ENCODE assay signal across 8 cellular contexts in the genomic region with DNA sequence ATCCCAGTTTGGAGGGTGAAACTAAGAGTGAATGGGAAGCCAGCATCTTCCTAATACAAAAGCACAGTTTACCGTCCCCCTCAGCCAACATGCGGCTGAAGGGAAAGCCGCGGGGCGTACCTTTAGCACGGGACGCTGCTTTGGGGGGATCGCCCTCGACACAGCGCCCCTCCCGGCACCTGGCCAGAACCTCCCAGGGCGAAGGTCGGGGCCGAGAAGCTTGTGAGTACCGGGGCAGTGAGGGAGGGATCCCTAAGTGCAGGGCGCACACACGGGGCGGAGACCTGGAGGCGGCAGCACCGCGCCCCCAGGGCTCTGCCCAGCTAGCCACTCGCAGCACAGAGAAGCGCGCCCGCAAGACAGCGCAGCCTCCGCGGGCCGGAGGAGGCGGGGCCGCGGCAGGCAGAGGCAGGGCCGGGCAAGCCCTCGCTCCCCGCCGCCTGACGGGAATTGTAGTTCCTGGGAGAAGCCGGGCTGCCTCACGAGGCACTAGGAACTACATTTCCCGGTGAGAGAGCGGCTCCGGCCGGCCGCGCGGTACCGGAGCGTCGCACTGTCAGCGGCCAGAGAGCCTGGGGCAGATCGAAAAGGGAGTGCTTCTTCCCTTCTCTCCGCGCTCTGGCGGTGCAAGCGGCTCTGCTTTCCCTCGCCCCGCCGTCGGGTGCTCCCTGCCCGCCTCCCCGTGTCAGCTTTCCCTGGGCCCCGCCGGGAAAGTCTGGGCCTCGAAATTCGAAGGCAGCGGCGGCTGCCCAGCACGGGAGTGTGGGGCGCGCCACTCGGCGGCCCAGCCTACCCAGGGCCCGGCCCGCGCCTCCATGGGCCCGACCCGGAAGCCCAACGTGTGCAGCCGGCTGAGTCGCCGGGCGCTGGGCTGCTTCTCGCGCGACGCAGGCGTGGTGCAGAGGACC. TPM values are rescaled to one million over a fixed set of nuclear protein-coding genes. Genes with fewer than 3 reads are reported as not detected.
DNase-seq lines count a peak whose midpoint lies in the region; ATAC-seq and TF ChIP-seq lines count a peak whose summit lies in the region.

A gene with protein sequence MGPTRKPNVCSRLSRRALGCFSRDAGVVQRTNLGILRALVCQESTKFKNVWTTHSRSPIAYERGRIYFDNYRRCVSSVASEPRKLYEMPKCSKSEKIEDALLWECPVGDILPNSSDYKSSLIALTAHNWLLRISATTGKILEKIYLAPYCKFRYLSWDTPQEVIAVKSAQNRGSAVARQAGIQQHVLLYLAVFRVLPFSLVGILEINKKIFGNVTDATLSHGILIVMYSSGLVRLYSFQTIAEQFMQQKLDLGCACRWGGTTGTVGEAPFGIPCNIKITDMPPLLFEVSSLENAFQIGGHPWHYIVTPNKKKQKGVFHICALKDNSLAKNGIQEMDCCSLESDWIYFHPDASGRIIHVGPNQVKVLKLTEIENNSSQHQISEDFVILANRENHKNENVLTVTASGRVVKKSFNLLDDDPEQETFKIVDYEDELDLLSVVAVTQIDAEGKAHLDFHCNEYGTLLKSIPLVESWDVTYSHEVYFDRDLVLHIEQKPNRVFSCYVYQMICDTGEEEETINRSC (plus strand): TSS at position 464 of the 908 bp plus-strand sequence. CDS start 352 bp downstream, at position 816.
A gene with protein sequence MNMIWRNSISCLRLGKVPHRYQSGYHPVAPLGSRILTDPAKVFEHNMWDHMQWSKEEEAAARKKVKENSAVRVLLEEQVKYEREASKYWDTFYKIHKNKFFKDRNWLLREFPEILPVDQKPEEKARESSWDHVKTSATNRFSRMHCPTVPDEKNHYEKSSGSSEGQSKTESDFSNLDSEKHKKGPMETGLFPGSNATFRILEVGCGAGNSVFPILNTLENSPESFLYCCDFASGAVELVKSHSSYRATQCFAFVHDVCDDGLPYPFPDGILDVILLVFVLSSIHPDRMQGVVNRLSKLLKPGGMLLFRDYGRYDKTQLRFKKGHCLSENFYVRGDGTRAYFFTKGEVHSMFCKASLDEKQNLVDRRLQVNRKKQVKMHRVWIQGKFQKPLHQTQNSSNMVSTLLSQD (minus strand): TSS at position 228 of the 908 bp plus-strand sequence. CDS start 41,805 bp downstream, outside the sequence.

- DNase-seq in AG04450 (ENCODE audit: low read depth, low spot score) (peak; percentile 81), NCI-H2196 treated with DMSO at 0.1 percent for 48 hours (lab: John Stamatoyannopoulos, UW; ENCODE audit: unreplicated experiment) (peak; percentile 95), WERI-Rb-1 (peak; percentile 97), mammary epithelial cell (peak; percentile 98), iPS-NIHi11 (ENCODE audit: low spot score) (peak; percentile 96), smooth muscle cell (lab: John Stamatoyannopoulos, UW; ENCODE audit: unreplicated experiment) (peak; percentile 77)

- CTCF ChIA-PET in AG04450 (lab: Charles Lee) (interaction anchor here (0.6 to 1.9 kb wide), 6 partner anchors 11 to 461 kb away, joined by 3 to 6 read pairs (median 4); no protein-coding TSS in a partner anchor), mammary epithelial cell (lab: Charles Lee; ENCODE audit: low non-redundant PET) (interaction anchor here (0.5 to 0.7 kb wide), 4 partner anchors 23 to 504 kb away, joined by 3 to 4 read pairs (median 4); no protein-coding TSS in a partner anchor)

- H3K4me1 ChIP-seq in mammary epithelial cell (ENCODE audit: insufficient read depth, low read length) (peaks cover 28% of the 10 kb centered on the region), smooth muscle cell (ENCODE audit: low read depth) (peaks cover 30% of the 10 kb centered on the region)

- peak within 1 kb of the TSS; percentile 87 for H3K4me2 ChIP-seq in mammary epithelial cell (ENCODE audit: insufficient read depth, low read depth, low read length)
- H3K4me2 ChIP-seq in smooth muscle cell = peak within 1 kb of the TSS; percentile 92

- peak within 1 kb of the TSS; percentile 87 for H2AFZ ChIP-seq in mammary epithelial cell (ENCODE audit: low read depth, low read length)
- peak within 1 kb of the TSS; percentile 98 for H2AFZ ChIP-seq in smooth muscle cell (ENCODE audit: low read depth)

- no peaks in the 10 kb centered on the region for H3K27me3 ChIP-seq in AG04450 (ENCODE audit: control insufficient read depth, insufficient read depth, low read length)
- no peaks in the 10 kb centered on the region for H3K27me3 ChIP-seq in WERI-Rb-1 (ENCODE audit: insufficient read depth, low read depth, severe bottlenecking)
- H3K27me3 ChIP-seq in mammary epithelial cell (ENCODE audit: insufficient read depth, low read length) = no peaks in the 10 kb centered on the region
- H3K27me3 ChIP-seq in smooth muscle cell (ENCODE audit: low read depth) = no peaks in the 10 kb centered on the region

- no TSS peak for BruUV-seq in mammary epithelial cell (replicated peaks; lab: Mats Ljungman, UMichigan)

- WGBS in mammary epithelial cell (ENCODE audit: low coverage, missing lambda C conversion rate) = 1% methylated on average over 49 of the region's 87 CpGs
- WGBS in smooth muscle cell (ENCODE audit: low lambda C conversion rate) = 1% methylated on average over 85 of the region's 87 CpGs

- ATAC-seq in GM18868 (IDR thresholded peaks at IDR 0.05; ENCODE audit: unreplicated experiment) (peak; percentile 88), HG03108 (IDR thresholded peaks at IDR 0.05; ENCODE audit: unreplicated experiment) (peak; percentile 90)

- peaks cover 5% of the 10 kb centered on the region for H3F3A ChIP-seq in smooth muscle cell (ENCODE audit: low read depth)

- POLR2A ChIA-PET in AG04450 (lab: Yijun Ruan, JAX) = interaction anchor here (0.6 to 1.1 kb wide), 5 partner anchors 18 to 461 kb away, joined by 3 to 7 read pairs (median 4); no protein-coding TSS in a partner anchor

- TF ChIP-seq CTCF in AG04450 (IDR thresholded peaks at IDR 0.05; ENCODE audit: low read depth, low read length) (peak; percentile 35), WERI-Rb-1 (IDR thresholded peaks at IDR 0.05; ENCODE audit: low read depth, low read length) (peak; percentile 58), mammary epithelial cell (conservative IDR thresholded peaks at IDR 0.05 in 1 of 2, IDR thresholded peaks at IDR 0.05 in 1 of 2; ENCODE audit: extremely low read depth in 1 of 2, insufficient read depth in 1 of 2, low read depth in 1 of 2, low read length in 2 of 2) (peak in 1 of 2 donors; percentile 30), smooth muscle cell (IDR thresholded peaks at IDR 0.05; ENCODE audit: borderline replicate concordance, insufficient read depth, poor library complexity, severe bottlenecking) (peak; percentile 19)

- dilution Hi-C loops in mammary epithelial cell (cut with HindIII; ENCODE audit: low sequenced_read_pairs) = no loop called here

- H3K27ac ChIP-seq in AG04450 (ENCODE audit: low read depth, low read length) = peak within 1 kb of the TSS; percentile 93
- H3K27ac ChIP-seq in WERI-Rb-1 = peak within 1 kb of the TSS; percentile 88
- peak within 1 kb of the TSS; percentile 92 for H3K27ac ChIP-seq in mammary epithelial cell (ENCODE audit: insufficient read depth, low read depth, low read length)
- peak within 1 kb of the TSS; percentile 87 for H3K27ac ChIP-seq in smooth muscle cell (ENCODE audit: low read depth)

- intact Hi-C loops in mammary epithelial cell (cut with micrococcal nuclease) = loop anchor here (1.0 to 10.0 kb wide), 6 partner anchors 91 to 507 kb away; a partner anchor contains a TSS

- H3K9ac ChIP-seq in mammary epithelial cell (ENCODE audit: insufficient read depth, low read length) (peak within 1 kb of the TSS; percentile 98), smooth muscle cell (ENCODE audit: low read depth) (peak within 1 kb of the TSS; percentile 84)

- H3K36me3 ChIP-seq in WERI-Rb-1 (peaks cover 32% of the 10 kb centered on the region), mammary epithelial cell (ENCODE audit: insufficient read depth, low read length) (peaks cover 6% of the 10 kb centered on the region), smooth muscle cell (ENCODE audit: low read depth) (no peaks in the 10 kb centered on the region)

- in situ Hi-C loops in mammary epithelial cell (cut with MboI; ENCODE audit: low sequenced_read_pairs in 2 of 2) = no loop called here

- peaks cover 66% of the 10 kb centered on the region for H3K79me2 ChIP-seq in mammary epithelial cell (ENCODE audit: insufficient read depth, low read length)
- H3K79me2 ChIP-seq in smooth muscle cell (ENCODE audit: low read depth) = peaks cover 45% of the 10 kb centered on the region

- H4K20me1 ChIP-seq in mammary epithelial cell (ENCODE audit: insufficient read depth, low read length) (no peaks in the 10 kb centered on the region), smooth muscle cell (ENCODE audit: low read depth) (no peaks in the 10 kb centered on the region)

- H3K4me3 ChIP-seq in AG04450 (ENCODE audit: low read depth, low read length) (peak within 1 kb of the TSS; percentile 91), WERI-Rb-1 (ENCODE audit: low read depth, low read length) (peak within 1 kb of the TSS; percentile 81), mammary epithelial cell (replicated peaks in 1 of 3; ENCODE audit: insufficient read depth in 1 of 3, low read depth in 2 of 3, low read length in 3 of 3) (peak within 1 kb of the TSS; percentile 73 to 97 (median 88)), smooth muscle cell (peak within 1 kb of the TSS; percentile 72)

- H3K9me3 ChIP-seq in AG04450 (ENCODE audit: control insufficient read depth, insufficient read depth, low read length) (peaks cover 19% of the 10 kb centered on the region), WERI-Rb-1 (ENCODE audit: severe bottlenecking) (peaks cover 5% of the 10 kb centered on the region), mammary epithelial cell (replicated peaks; ENCODE audit: insufficient read depth, low read length) (peaks cover 6% of the 10 kb centered on the region), smooth muscle cell (replicated peaks; ENCODE audit: low read depth) (no peaks in the 10 kb centered on the region)

RNA-seq across cellular contexts. Expression of the first gene that starts in this region (rescaled TPM):
- polyA plus RNA-seq in AG04450 (2011; rRNA removed) (12.4 and 18.3 TPM in 2 replicates), mammary epithelial cell (7.2 TPM), smooth muscle cell (4.3 TPM in 2 replicates)
- 11.5 and 17.9 TPM in 2 replicates for polyA minus RNA-seq in AG04450 (2011; rRNA and poly(A)+ RNA removed)
- total RNA-seq in mammary epithelial cell (10 to 100 TPM; 22.8 to 25.2 TPM), smooth muscle cell (16.0 and 17.2 TPM in 2 replicates)
- 6.8 TPM for polyA minus RNA-seq in mammary epithelial cell

RNA-seq across cellular contexts. Expression of the second gene that starts in this region (rescaled TPM):
- 16.0 and 25.9 TPM in 2 replicates for polyA plus RNA-seq in AG04450 (2011; rRNA removed)
- 11.2 and 14.9 TPM in 2 replicates for polyA minus RNA-seq in AG04450 (2011; rRNA and poly(A)+ RNA removed)
- total RNA-seq in mammary epithelial cell = 10 to 100 TPM; 49.7 to 57.0 TPM
- polyA plus RNA-seq in mammary epithelial cell = 24.8 TPM
- polyA minus RNA-seq in mammary epithelial cell = 82.4 TPM
- total RNA-seq in smooth muscle cell = 26.8 and 29.2 TPM in 2 replicates
- 14.5 and 20.9 TPM in 2 replicates for polyA plus RNA-seq in smooth muscle cell

Comparison
In these comparisons a context has a peak if more than half of its experiments do, and no peak if none do; other contexts are left out.
1. Peak in every context shown above with its lines: DNase-seq, ATAC-seq, H3K4me3 ChIP-seq and H3K27ac ChIP-seq.